In genomic region chr2:69453475-69454129, GRCh38 we compare ENCODE assay signal across 11 cellular contexts. TPM values are rescaled to one million over a fixed set of nuclear protein-coding genes. Genes with fewer than 3 reads are reported as not detected.
DNase-seq lines count a peak whose midpoint lies in the region; ATAC-seq and TF ChIP-seq lines count a peak whose summit lies in the region.
"Had no signal": no experiment of that assay in that cellular context is flagged by ENCODE, and none has a peak within 500 bp of the region (broad histone marks: within the 10 kb centered on the region; RNA-seq: fewer than 3 reads in every experiment).

No MANE protein-coding gene starts in this region.

- H3K9me3 ChIP-seq in HAP-1, result no peaks in the 10 kb centered on the region
- H3K9me3 ChIP-seq: A549 had no signal

- no peak for TF ChIP-seq CTCF in nephron progenitor cell (IDR thresholded peaks at IDR 0.05)
- no peak for TF ChIP-seq CTCF in dorsolateral prefrontal cortex (IDR thresholded peaks at IDR 0.05 in 54 of 56, conservative IDR thresholded peaks at IDR 0.05 in 2 of 56; ENCODE audit: low read depth in 1 of 56, partially characterized antibody in 56 of 56)

- H3K27me3 ChIP-seq in HAP-1 (ENCODE audit: low read depth) (no peaks in the 10 kb centered on the region), dorsolateral prefrontal cortex (no peaks in the 10 kb centered on the region)

- no peaks in the 10 kb centered on the region for H3K4me1 Mint-ChIP-seq in nephron progenitor cell

- H3K27ac ChIP-seq in dorsolateral prefrontal cortex, result no peak overlapping the region
- H3K27ac ChIP-seq: A549 had no signal

- peaks cover 18% of the 10 kb centered on the region for H3K4me1 ChIP-seq in HAP-1
- H3K4me1 ChIP-seq: A549 had no signal

- H3K9me3 Mint-ChIP-seq in nephron progenitor cell, result no peaks in the 10 kb centered on the region

- H3K36me3 ChIP-seq in HAP-1 (replicated peaks), result no peaks in the 10 kb centered on the region

- in situ Hi-C loops in HAP-1 (cut with MboI; ENCODE audit: low sequenced_read_pairs), result no loop called here

- DNase-seq in NCI-H2171 treated with DMSO at 0.1 percent for 48 hours (lab: John Stamatoyannopoulos, UW) (peak; percentile 31), NCI-H2171 (lab: John Stamatoyannopoulos, UW) (no peak), nephron progenitor cell (no peak), HAP-1 (ENCODE audit: low spot score in 2 of 2) (no peak), dedifferentiated amniotic fluid mesenchymal stem cell (ENCODE audit: extremely low spot score) (no peak), dorsolateral prefrontal cortex (no peak)
- DNase-seq: effector CD8-positive, alpha-beta T cell had no signal

- no peaks in the 10 kb centered on the region for H3K36me3 Mint-ChIP-seq in nephron progenitor cell (ENCODE audit: low read depth)

- H3K27ac Mint-ChIP-seq in nephron progenitor cell, result peak overlapping the region; percentile 30

- peaks cover 3% of the 10 kb centered on the region for H3K27me3 Mint-ChIP-seq in nephron progenitor cell (ENCODE audit: low read depth, poor library complexity)

- no peak overlapping the region for H3K4me3 Mint-ChIP-seq in nephron progenitor cell

- ATAC-seq in GM21717 (IDR thresholded peaks at IDR 0.05; ENCODE audit: unreplicated experiment), result peak; percentile 85
- ATAC-seq in HG03565 (IDR thresholded peaks at IDR 0.05; ENCODE audit: unreplicated experiment), result peak; percentile 95
- ATAC-seq: left lobe of liver had no signal

- intact Hi-C loops in dorsolateral prefrontal cortex (cut with DNase I), result no loop called here

- H3K4me3 ChIP-seq in HAP-1, result no peak overlapping the region
- no peak overlapping the region for H3K4me3 ChIP-seq in dorsolateral prefrontal cortex
- H3K4me3 ChIP-seq: A549 had no signal

RNA-seq across cellular contexts. Expression of gene NFU1, which starts 16.4 kb away (rescaled TPM):
- 10 to 100 TPM; 27.9 to 60.5 (median 41.9) TPM for total RNA-seq in dorsolateral prefrontal cortex
